Comparison of ENCODE assay signal across 1 cellular context in genomic region chr1:31702836-31703404, GRCh38.
TF ChIP-seq lines count a peak whose summit lies in the region.

No MANE protein-coding gene starts in this region.

TF ChIP-seq in H1, 55 proteins besides CTCF, POLR2A, EP300 and RAD21 (continued from another document):
- TF ChIP-seq ATF3 (IDR thresholded peaks at IDR 0.05; ENCODE audit: insufficient read depth, low read depth, low read length) (no peak), TAF7 (optimal IDR thresholded peaks at IDR 0.05; ENCODE audit: borderline replicate concordance, low read depth, low read length) (no peak), SIX5 (IDR thresholded peaks at IDR 0.05; ENCODE audit: low read depth, low read length) (no peak), ATF2 (IDR thresholded peaks at IDR 0.05; ENCODE audit: low read length) (no peak), CBX5 (IDR thresholded peaks at IDR 0.05; ENCODE audit: low read depth, low read length) (no peak), SAP30 (IDR thresholded peaks at IDR 0.05; ENCODE audit: insufficient read depth, insufficient replicate concordance, low read length) (no peak), MAFK (IDR thresholded peaks at IDR 0.05; ENCODE audit: low read depth, low read length) (no peak), BACH1 (IDR thresholded peaks at IDR 0.05; ENCODE audit: low read length) (no peak), SP4 (IDR thresholded peaks at IDR 0.05; ENCODE audit: low read length) (no peak)
